ENCODE assay signal across 8 cellular contexts in genomic region chr3:68972358-68972979, GRCh38. TPM values are rescaled to one million over a fixed set of nuclear protein-coding genes. Genes with fewer than 3 reads are reported as not detected.
DNase-seq lines count a peak whose midpoint lies in the region; ATAC-seq and TF ChIP-seq lines count a peak whose summit lies in the region.

No MANE protein-coding gene starts in this region.

- DNase-seq in NCI-H345 (lab: John Stamatoyannopoulos, UW): peak; percentile 21
- DNase-seq in NCI-H345 treated with DMSO at 0.1 percent for 48 hours (lab: John Stamatoyannopoulos, UW; ENCODE audit: unreplicated experiment): no peak
- DNase-seq in NCI-H146 (lab: John Stamatoyannopoulos, UW): peak; percentile 57
- DNase-seq in activated CD4-positive, alpha-beta T cell treated with anti-CD3 and anti-CD28 coated beads for 36 hours: peak; percentile 66
- peak; percentile 59 for DNase-seq in epithelial cell of esophagus (ENCODE audit: low read depth)
- peak; percentile 8 for DNase-seq in naive B cell
- peak in 1 of 2 donors; percentile 45 for DNase-seq in upper lobe of left lung

- H3K4me1 Mint-ChIP-seq in activated CD4-positive, alpha-beta T cell treated with anti-CD3 and anti-CD28 coated beads for 36 hours: no peaks in the 10 kb centered on the region
- no peaks in the 10 kb centered on the region for H3K4me1 Mint-ChIP-seq in naive B cell

- POLR2A ChIA-PET in HEK293 (lab: Yijun Ruan, JAX): no interaction called here
- POLR2A ChIA-PET in activated CD4-positive, alpha-beta T cell treated with anti-CD3 and anti-CD28 coated beads for 36 hours (lab: Charles Lee): interaction anchor here (0.7 kb wide), 1 partner anchor 1982 kb away, joined by 3 read pairs; no protein-coding TSS in a partner anchor

- H3K4me3 ChIP-seq in HEK293 (ENCODE audit: low read depth, low read length) (no peak overlapping the region), epithelial cell of esophagus (ENCODE audit: low read length) (no peak overlapping the region), upper lobe of left lung (no peak overlapping the region)

- CTCF ChIA-PET in HEK293 (lab: Yijun Ruan, JAX): interaction anchor here (0.5 to 2.2 kb wide), 16 partner anchors 9 to 1859 kb away, joined by 3 to 8 read pairs (median 4); no protein-coding TSS in a partner anchor
- CTCF ChIA-PET in activated CD4-positive, alpha-beta T cell treated with anti-CD3 and anti-CD28 coated beads for 36 hours (lab: Charles Lee): interaction anchor here (0.6 to 0.9 kb wide), 4 partner anchors 8 to 97 kb away, joined by 3 to 4 read pairs (median 3); no protein-coding TSS in a partner anchor

- intact Hi-C loops in activated CD4-positive, alpha-beta T cell treated with anti-CD3 and anti-CD28 coated beads for 36 hours (cut with DNase I, micrococcal nuclease): loop anchor here in 1 of 2 experiments (5.0 kb wide), 1 partner anchor 80 kb away; no protein-coding TSS in a partner anchor

- no peaks in the 10 kb centered on the region for H3K4me1 ChIP-seq in HEK293 (ENCODE audit: control insufficient read depth, insufficient read depth, low read length)
- H3K4me1 ChIP-seq in upper lobe of left lung: peaks cover 0 to 5% (median 2%) of the 10 kb centered on the region in 4 donors

- no peak for TF ChIP-seq POLR2A in upper lobe of left lung (IDR thresholded peaks at IDR 0.05)

- H3K9me3 ChIP-seq in HEK293 (ENCODE audit: control insufficient read depth, insufficient read depth, low read depth, low read length) (no peaks in the 10 kb centered on the region), upper lobe of left lung (no peaks in the 10 kb centered on the region)

- H3K27ac ChIP-seq in HEK293 (ENCODE audit: extremely low read depth, low read depth, low read length): no peak overlapping the region
- H3K27ac ChIP-seq in upper lobe of left lung: no peak overlapping the region

- H3K27ac Mint-ChIP-seq in activated CD4-positive, alpha-beta T cell treated with anti-CD3 and anti-CD28 coated beads for 36 hours: no peak overlapping the region
- H3K27ac Mint-ChIP-seq in naive B cell: peak overlapping the region in 1 of 6 donors; percentile 33

- H3K27me3 ChIP-seq in upper lobe of left lung: no peaks in the 10 kb centered on the region

- 34 to 41% methylated on average over 11 of the region's 11 CpGs for whole genome bisulfite sequencing in upper lobe of left lung, 2 donors

- H3K36me3 Mint-ChIP-seq in activated CD4-positive, alpha-beta T cell treated with anti-CD3 and anti-CD28 coated beads for 36 hours (ENCODE audit: low read depth): peaks cover 4% of the 10 kb centered on the region
- no peaks in the 10 kb centered on the region for H3K36me3 Mint-ChIP-seq in naive B cell

- no peak overlapping the region for H3K4me3 Mint-ChIP-seq in activated CD4-positive, alpha-beta T cell treated with anti-CD3 and anti-CD28 coated beads for 36 hours
- no peak overlapping the region for H3K4me3 Mint-ChIP-seq in naive B cell

- peaks cover 5% of the 10 kb centered on the region for H3K27me3 Mint-ChIP-seq in activated CD4-positive, alpha-beta T cell treated with anti-CD3 and anti-CD28 coated beads for 36 hours
- H3K27me3 Mint-ChIP-seq in naive B cell: peaks cover 7 to 24% (median 8%) of the 10 kb centered on the region in 3 donors

- ATAC-seq in activated CD4-positive, alpha-beta T cell treated with anti-CD3 and anti-CD28 coated beads for 36 hours: peak; percentile 64
- peak in 1 of 2 donors; percentile 37 for ATAC-seq in naive B cell (ENCODE audit: low read depth in 2 of 2)
- peak; percentile 53 to 56 for ATAC-seq in upper lobe of left lung (ENCODE audit: low FRiP score in 2 of 2)

- peaks cover 3 to 16% of the 10 kb centered on the region in 2 experiments; a peak in 2 of 3 replicates for H3K36me3 ChIP-seq in HEK293 (ENCODE audit: control insufficient read depth in 2 of 2, insufficient read depth in 1 of 2, low read length in 2 of 2)
- H3K36me3 ChIP-seq in upper lobe of left lung: peaks cover 0 to 24% (median 10%) of the 10 kb centered on the region in 4 donors

- TF ChIP-seq CTCF in HEK293 (tag by site-specific recombination; IDR thresholded peaks at IDR 0.05): peak; percentile 60
- peak; percentile 70 for TF ChIP-seq CTCF in epithelial cell of esophagus (IDR thresholded peaks at IDR 0.05; ENCODE audit: insufficient read depth, low read depth, low read length, missing control alignments)
- peak; percentile 32 to 66 (median 54) for TF ChIP-seq CTCF in upper lobe of left lung (IDR thresholded peaks at IDR 0.05)

- TF ChIP-seq EP300 in upper lobe of left lung (IDR thresholded peaks at IDR 0.05): no peak

- H3K9me3 Mint-ChIP-seq in activated CD4-positive, alpha-beta T cell treated with anti-CD3 and anti-CD28 coated beads for 36 hours (ENCODE audit: low read depth): no peaks in the 10 kb centered on the region
- no peaks in the 10 kb centered on the region for H3K9me3 Mint-ChIP-seq in naive B cell

TF ChIP-seq in HEK293, 187 proteins besides CTCF, POLR2A, EP300 and RAD21:
- TF ChIP-seq ZNF701 (tag by site-specific recombination; IDR thresholded peaks at IDR 0.05): no peak
- TF ChIP-seq ZNF121 (tag by site-specific recombination; IDR thresholded peaks at IDR 0.05): no peak
- no peak for TF ChIP-seq ZBTB7A (tag by site-specific recombination; IDR thresholded peaks at IDR 0.05; ENCODE audit: low read depth)
- TF ChIP-seq ZNF549 (tag by site-specific recombination; IDR thresholded peaks at IDR 0.05): no peak
- TF ChIP-seq PRDM6 (tag by site-specific recombination; IDR thresholded peaks at IDR 0.05): no peak
- TF ChIP-seq ZEB2 (tag by site-specific recombination; IDR thresholded peaks at IDR 0.05): no peak
- peak; percentile 55; the same call in 1 of the 2 replicates for TF ChIP-seq GLIS1 (tag by site-specific recombination; IDR thresholded peaks at IDR 0.05)
- no peak for TF ChIP-seq ZNF48 (tag by site-specific recombination; IDR thresholded peaks at IDR 0.05)
- no peak for TF ChIP-seq ZNF175 (tag by site-specific recombination; IDR thresholded peaks at IDR 0.05)
- TF ChIP-seq ZNF449 (tag by site-specific recombination; IDR thresholded peaks at IDR 0.05): no peak
- no peak for TF ChIP-seq ZFP37 (tag by site-specific recombination; IDR thresholded peaks at IDR 0.05)
- no peak for TF ChIP-seq ZNF843 (tag by site-specific recombination; IDR thresholded peaks at IDR 0.05)
- TF ChIP-seq REPIN1 (tag by site-specific recombination; IDR thresholded peaks at IDR 0.05; ENCODE audit: low read depth): no peak
- no peak for TF ChIP-seq ZNF561 (tag by site-specific recombination; IDR thresholded peaks at IDR 0.05; ENCODE audit: borderline replicate concordance)
- TF ChIP-seq ZNF654 (tag by site-specific recombination; IDR thresholded peaks at IDR 0.05; ENCODE audit: low read depth): peak; percentile 88

RNA-seq across cellular contexts. Expression of gene TAFA4, which starts 40.1 kb away (rescaled TPM):
- total RNA-seq in activated CD4-positive, alpha-beta T cell treated with anti-CD3 and anti-CD28 coated beads for 36 hours: not detected
- polyA plus RNA-seq in naive B cell (ENCODE audit: low read depth in 6 of 6): not detected
- total RNA-seq in upper lobe of left lung: under 1 TPM in 3 of 6 donors, not detected in 3; 0.26 to 0.89 (median 0.55) TPM

RNA-seq across cellular contexts. Expression of gene EOGT, which starts 41.0 kb away (rescaled TPM):
- total RNA-seq in activated CD4-positive, alpha-beta T cell treated with anti-CD3 and anti-CD28 coated beads for 36 hours: 1 to 10 TPM; 6.0 to 8.4 TPM
- polyA plus RNA-seq in naive B cell (ENCODE audit: low read depth in 6 of 6): 1 to 10 TPM in 5 of 6 donors, not detected in 1; 2.0 to 3.2 (median 2.3) TPM
- total RNA-seq in upper lobe of left lung: 10 to 100 TPM; 29.9 to 79.6 (median 40.9) TPM
